In the genomic region with DNA sequence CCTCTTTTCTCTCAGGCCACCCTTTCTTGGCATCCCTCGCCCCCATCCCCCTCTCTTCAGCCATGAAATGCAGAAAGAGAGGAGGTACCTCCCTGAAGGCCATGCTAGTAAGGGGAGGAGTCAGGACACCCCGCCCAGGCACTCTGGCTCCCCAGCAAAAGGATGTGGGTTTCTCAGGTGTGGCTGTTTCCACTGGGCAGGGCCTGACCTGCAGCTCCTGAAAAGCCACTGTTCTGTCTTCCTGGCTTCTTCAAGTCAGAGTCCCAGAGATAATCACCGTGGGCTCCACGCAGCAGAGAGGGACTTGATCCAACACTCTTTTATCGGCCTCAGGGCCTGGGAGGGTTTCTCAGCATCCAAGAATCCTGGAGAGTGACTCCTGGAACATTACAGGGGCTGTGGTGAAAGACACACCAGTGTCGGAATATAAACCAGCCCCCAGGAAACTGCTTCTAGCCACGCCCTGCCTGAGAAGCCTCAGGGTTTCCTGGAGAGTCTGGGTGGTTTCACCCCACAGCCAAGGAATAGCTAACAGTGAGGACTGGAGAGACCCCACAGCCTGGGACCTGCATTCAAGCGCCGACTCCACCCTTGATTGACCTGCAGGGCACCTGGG, we compare ENCODE assay signal across 10 cellular contexts. TPM values are rescaled to one million over a fixed set of nuclear protein-coding genes. Genes with fewer than 3 reads are reported as not detected.
DNase-seq lines count a peak whose midpoint lies in the region; ATAC-seq and TF ChIP-seq lines count a peak whose summit lies in the region.
"Had no signal": no experiment of that assay in that cellular context is flagged by ENCODE, and none has a peak within 500 bp of the region (broad histone marks: within the 10 kb centered on the region; RNA-seq: fewer than 3 reads in every experiment).

No MANE protein-coding gene starts in this region.

- DNase-seq in H4 (ENCODE audit: low spot score) (peak; percentile 54), amniotic epithelial cell (ENCODE audit: low read depth) (peak; percentile 49), lower leg skin (ENCODE audit: low spot score in 2 of 2) (no peak), mesothelial cell of epicardium (ENCODE audit: low spot score in 2 of 2, unreplicated experiment in 2 of 2) (no peak)
- DNase-seq in activated CD4-positive, alpha-beta T cell treated with anti-CD3 and anti-CD28 coated beads for 1 hour: peak; percentile 16
- DNase-seq in stimulated activated CD4-positive, alpha-beta T cell treated with anti-CD3 and anti-CD28 coated beads, Interleukin-2, amount 100 ng/mL, for 24 hours: peak; percentile 39 to 54
- DNase-seq: NCI-H1105 treated with DMSO at 0.1 percent for 48 hours, SHP77 had no signal

- no peak for TF ChIP-seq POLR2A in lower leg skin (IDR thresholded peaks at IDR 0.05)

- intact Hi-C loops in lower leg skin (cut with DNase I; ENCODE audit: low total_unique reads): no loop called here

- no peaks in the 10 kb centered on the region for H3K36me3 Mint-ChIP-seq in mesothelial cell of epicardium

- H3K27ac Mint-ChIP-seq in mesothelial cell of epicardium: no peak overlapping the region

- peaks cover 6% of the 10 kb centered on the region for H3K27me3 Mint-ChIP-seq in mesothelial cell of epicardium (ENCODE audit: low read depth)

- no peak overlapping the region for H3K4me3 Mint-ChIP-seq in mesothelial cell of epicardium

- TF ChIP-seq CTCF in lower leg skin (IDR thresholded peaks at IDR 0.05) (no peak), mesothelial cell of epicardium (IDR thresholded peaks at IDR 0.05; ENCODE audit: unreplicated experiment) (no peak)

- no peaks in the 10 kb centered on the region for H3K4me1 Mint-ChIP-seq in mesothelial cell of epicardium

- no peak overlapping the region for H3K4me3 ChIP-seq in lower leg skin (ENCODE audit: low read depth, poor library complexity, severe bottlenecking)

- 42 to 66% methylated on average over 9 of the region's 9 CpGs for WGBS in lower leg skin, 2 donors

- ATAC-seq in HG03520 (IDR thresholded peaks at IDR 0.05; ENCODE audit: unreplicated experiment) (no peak), GM21825 (IDR thresholded peaks at IDR 0.05; ENCODE audit: unreplicated experiment) (no peak)

- H3K9me3 Mint-ChIP-seq in mesothelial cell of epicardium: no peaks in the 10 kb centered on the region

RNA-seq across cellular contexts. Expression of a gene that starts 45.7 kb away (rescaled TPM):
- total RNA-seq in H4 (2014; rRNA removed; shearing (Covaris generic)): 0.83 TPM in 1 of 2 replicates, not detected in the other
- total RNA-seq in lower leg skin (1 to 10 TPM in 2 of 4 donors, under 1 TPM in 2; 0.95 to 4.5 (median 2.3) TPM), mesothelial cell of epicardium (45.4 to 51.3 TPM (median 47.4 TPM) in 3 replicates)

Comparison
In these comparisons a context has a peak if more than half of its experiments do, and no peak if none do; other contexts are left out.
1. DNase-seq: peak in H4 (single experiment), activated CD4-positive, alpha-beta T cell treated with anti-CD3 and anti-CD28 coated beads for 1 hour (single experiment), amniotic epithelial cell (single experiment) and stimulated activated CD4-positive, alpha-beta T cell treated with anti-CD3 and anti-CD28 coated beads, Interleukin-2, amount 100 ng/mL, for 24 hours (2 of 2); none in lower leg skin (0 of 2) and mesothelial cell of epicardium (0 of 2).